In genomic region chr4:105472871-105473339, GRCh38 we compare ENCODE assay signal across 8 cellular contexts. TPM values are rescaled to one million over a fixed set of nuclear protein-coding genes. Genes with fewer than 3 reads are reported as not detected.
DNase-seq lines count a peak whose midpoint lies in the region; ATAC-seq, FAIRE-seq and TF ChIP-seq lines count a peak whose summit lies in the region.

No MANE protein-coding gene starts in this region.

- TF ChIP-seq CTCF in keratinocyte (optimal IDR thresholded peaks at IDR 0.05 in 1 of 3, IDR thresholded peaks at IDR 0.05 in 1 of 3, conservative IDR thresholded peaks at IDR 0.05 in 1 of 3; ENCODE audit: extremely low read depth in 1 of 3, insufficient read depth in 2 of 3, low read length in 3 of 3), result no peak

- H3K4me1 ChIP-seq in keratinocyte (ENCODE audit: control insufficient read depth, extremely low read depth, insufficient read depth, low read length), result peaks cover 16% of the 10 kb centered on the region
- H3K4me1 ChIP-seq in subcutaneous abdominal adipose tissue (ENCODE audit: control insufficient read depth in 5 of 5, insufficient read depth in 5 of 5, low read length in 5 of 5), result peaks cover 2 to 28% (median 27%) of the 10 kb centered on the region in 5 donors

- dilution Hi-C loops in keratinocyte (cut with MboI; ENCODE audit: extremely low pct_ligation_motif_present, low sequenced_read_pairs), result no loop called here

- no peaks in the 10 kb centered on the region for H3K27me3 ChIP-seq in keratinocyte (ENCODE audit: control insufficient read depth, extremely low read depth, insufficient read depth, low read length)
- no peaks in the 10 kb centered on the region for H3K27me3 ChIP-seq in subcutaneous abdominal adipose tissue (ENCODE audit: control insufficient read depth in 5 of 5, insufficient read depth in 4 of 5, low read length in 5 of 5)

- H3K4me1 Mint-ChIP-seq in activated naive CD8-positive, alpha-beta T cell treated with anti-CD3 and anti-CD28 coated beads, Interleukin-2, amount 50 U/mL, for 24 hours, result peaks cover 47% of the 10 kb centered on the region

- peaks cover 36% of the 10 kb centered on the region for H3K36me3 Mint-ChIP-seq in activated naive CD8-positive, alpha-beta T cell treated with anti-CD3 and anti-CD28 coated beads, Interleukin-2, amount 50 U/mL, for 24 hours (ENCODE audit: low read depth)

- ATAC-seq in HG03521 (IDR thresholded peaks at IDR 0.05; ENCODE audit: unreplicated experiment), result peak; percentile 1
- ATAC-seq in activated naive CD8-positive, alpha-beta T cell treated with anti-CD3 and anti-CD28 coated beads, Interleukin-2, amount 50 U/mL, for 24 hours, result peak; percentile 83

- peaks cover 0 to 2% of the 10 kb centered on the region in 2 experiments for H3K36me3 ChIP-seq in keratinocyte (ENCODE audit: control insufficient read depth in 2 of 2, extremely low read depth in 1 of 2, insufficient read depth in 2 of 2, low read length in 2 of 2)
- no peaks in the 10 kb centered on the region for H3K36me3 ChIP-seq in subcutaneous abdominal adipose tissue (ENCODE audit: control insufficient read depth in 5 of 5, insufficient read depth in 5 of 5, low read length in 5 of 5)

- H3K27me3 Mint-ChIP-seq in activated naive CD8-positive, alpha-beta T cell treated with anti-CD3 and anti-CD28 coated beads, Interleukin-2, amount 50 U/mL, for 24 hours, result peaks cover 3% of the 10 kb centered on the region

- peak overlapping the region; percentile 96 for H3K4me3 Mint-ChIP-seq in activated naive CD8-positive, alpha-beta T cell treated with anti-CD3 and anti-CD28 coated beads, Interleukin-2, amount 50 U/mL, for 24 hours

- DNase-seq in NCI-H82 (lab: John Stamatoyannopoulos, UW) (peak; percentile 59), NCI-H82 treated with DMSO at 0.1 percent for 48 hours (lab: John Stamatoyannopoulos, UW; ENCODE audit: unreplicated experiment) (no peak), keratinocyte (ENCODE audit: low read depth, low spot score) (no peak), Ammon's horn (ENCODE audit: low spot score) (no peak), NCI-H2081 treated with DMSO at 0.1 percent for 48 hours (lab: John Stamatoyannopoulos, UW) (no peak)
- DNase-seq in activated naive CD8-positive, alpha-beta T cell treated with anti-CD3 and anti-CD28 coated beads, Interleukin-2, amount 50 U/mL, for 24 hours, result peak; percentile 69

- no peaks in the 10 kb centered on the region for H4K20me1 ChIP-seq in keratinocyte (ENCODE audit: control insufficient read depth, extremely low read depth, insufficient read depth, low read length)

- H3K9me3 Mint-ChIP-seq in activated naive CD8-positive, alpha-beta T cell treated with anti-CD3 and anti-CD28 coated beads, Interleukin-2, amount 50 U/mL, for 24 hours, result no peaks in the 10 kb centered on the region

- no peak for FAIRE-seq in keratinocyte (lab: Jason Lieb, UNC)

- peak overlapping the region; percentile 98 for H3K27ac Mint-ChIP-seq in activated naive CD8-positive, alpha-beta T cell treated with anti-CD3 and anti-CD28 coated beads, Interleukin-2, amount 50 U/mL, for 24 hours

- H2AFZ ChIP-seq in keratinocyte (ENCODE audit: control insufficient read depth, low read length), result peak overlapping the region; percentile 95

- H3K4me2 ChIP-seq in keratinocyte (ENCODE audit: control insufficient read depth, extremely low read depth, insufficient read depth, low read depth, low read length), result peak overlapping the region; percentile 93

- H3K4me3 ChIP-seq in keratinocyte (ENCODE audit: control insufficient read depth in 2 of 3, extremely low read depth in 1 of 3, insufficient read depth in 2 of 3, low read depth in 1 of 3, low read length in 3 of 3), result peak overlapping the region; percentile 85 to 92 (median 85)
- peak overlapping the region; percentile 87 to 98 (median 94) for H3K4me3 ChIP-seq in subcutaneous abdominal adipose tissue (ENCODE audit: low read depth in 1 of 5, low read length in 5 of 5)

- peaks cover 50% of the 10 kb centered on the region for H3K79me2 ChIP-seq in keratinocyte (ENCODE audit: control insufficient read depth, insufficient read depth, low read length)

- H3K9me3 ChIP-seq in keratinocyte (ENCODE audit: control insufficient read depth, low read depth, low read length), result no peaks in the 10 kb centered on the region
- no peaks in the 10 kb centered on the region for H3K9me3 ChIP-seq in subcutaneous abdominal adipose tissue (ENCODE audit: control insufficient read depth in 5 of 5, low read length in 5 of 5)

- H3K9me1 ChIP-seq in keratinocyte (ENCODE audit: control insufficient read depth, extremely low read depth, insufficient read depth, low read length), result no peaks in the 10 kb centered on the region

- H3K27ac ChIP-seq in keratinocyte (ENCODE audit: control insufficient read depth, insufficient read depth, low read length) (peak overlapping the region; percentile 89), subcutaneous abdominal adipose tissue (ENCODE audit: low read depth, low read length) (peak overlapping the region; percentile 92)

- peak overlapping the region; percentile 95 for H3K9ac ChIP-seq in keratinocyte (ENCODE audit: control insufficient read depth, extremely low read depth, insufficient read depth, low read length)
- peak overlapping the region; percentile 84 to 96 (median 92) for H3K9ac ChIP-seq in subcutaneous abdominal adipose tissue (ENCODE audit: low read length in 5 of 5)

RNA-seq across cellular contexts. Expression of gene PPA2, which starts 1.0 kb away (rescaled TPM):
- 68.7 to 174 TPM (median 123 TPM) in 3 replicates for polyA plus RNA-seq in keratinocyte
- polyA plus RNA-seq in keratinocyte (2011; ENCODE audit: low read depth), result 58.6 TPM
- 95.8 and 182 TPM in 2 replicates for polyA plus RNA-seq in keratinocyte (2011; cell fraction: cytosol; rRNA removed)
- polyA plus RNA-seq in keratinocyte (2011; cell fraction: nucleus; rRNA removed), result 61.6 and 80.2 TPM in 2 replicates
- polyA plus RNA-seq in keratinocyte (2012; ENCODE audit: low replicate concordance), result 93.1 and 96.8 TPM in 2 replicates
- polyA minus RNA-seq in keratinocyte, result 12.2 to 46.0 TPM (median 22.4 TPM) in 3 replicates
- polyA minus RNA-seq in keratinocyte (2011; cell fraction: cytosol; rRNA and poly(A)+ RNA removed), result 160 TPM
- 40.0 and 63.5 TPM in 2 replicates for polyA minus RNA-seq in keratinocyte (2011; cell fraction: nucleus; rRNA and poly(A)+ RNA removed)

Comparison
In these comparisons a context has a peak if more than half of its experiments do, and no peak if none do; other contexts are left out.
1. DNase-seq: peak in NCI-H82 (single experiment) and activated naive CD8-positive, alpha-beta T cell treated with anti-CD3 and anti-CD28 coated beads, Interleukin-2, amount 50 U/mL, for 24 hours (single experiment); none in NCI-H82 treated with DMSO at 0.1 percent for 48 hours (single experiment), keratinocyte (single experiment), Ammon's horn (single experiment) and NCI-H2081 treated with DMSO at 0.1 percent for 48 hours (single experiment).